Comparison of ENCODE assay signal across 9 cellular contexts in genomic region chr12:78864483-78865296, GRCh38. TPM values are rescaled to one million over a fixed set of nuclear protein-coding genes. Genes with fewer than 3 reads are reported as not detected.
DNase-seq lines count a peak whose midpoint lies in the region; ATAC-seq and TF ChIP-seq lines count a peak whose summit lies in the region.
"Had no signal": no experiment of that assay in that cellular context is flagged by ENCODE, and none has a peak within 500 bp of the region (broad histone marks: within the 10 kb centered on the region; RNA-seq: fewer than 3 reads in every experiment).

TSS of gene SYT1 (plus strand) at chr12:78864774.

- H3K4me3 ChIP-seq in Peyer's patch (peak within 1 kb of the TSS; percentile 26 to 49 (median 40)), esophagus (ENCODE audit: low read depth in 1 of 2, low read length in 2 of 2) (peak within 1 kb of the TSS; percentile 28 to 36), mucosa of descending colon (no peak within 1 kb of the TSS)

- intact Hi-C loops in mucosa of descending colon (cut with DNase I, micrococcal nuclease), result no loop called here

- no peak for ATAC-seq in activated T-cell treated with anti-CD3 and anti-CD28 coated beads, Interleukin-2, amount 50 U/mL, for 72 hours (replicated peaks in 1 of 2)
- peak; percentile 60 for ATAC-seq in mucosa of descending colon

- H3K27me3 ChIP-seq in Peyer's patch (no peaks in the 10 kb centered on the region), esophagus (ENCODE audit: control insufficient read depth in 1 of 2, insufficient read depth in 2 of 2, low read length in 2 of 2) (no peaks in the 10 kb centered on the region)

- peak within 1 kb of the TSS; percentile 51 to 60 for H3K4me3 Mint-ChIP-seq in activated T-cell treated with anti-CD3 and anti-CD28 coated beads, Interleukin-2, amount 50 U/mL, for 72 hours

- in situ Hi-C loops in GM13977 (cut with MboI; ENCODE audit: low pct_unique_long_range_greater_than_20kb, low sequenced_read_pairs, unreplicated experiment), result no loop called here

- peaks cover 0 to 17% (median 0%) of the 10 kb centered on the region in 4 donors for H3K4me1 ChIP-seq in Peyer's patch
- peaks cover 4 to 8% of the 10 kb centered on the region in 2 donors for H3K4me1 ChIP-seq in esophagus (ENCODE audit: control insufficient read depth in 2 of 2, insufficient read depth in 2 of 2, low read length in 1 of 2)
- peaks cover 5% of the 10 kb centered on the region for H3K4me1 ChIP-seq in mucosa of descending colon (ENCODE audit: low read depth)

- DNase-seq in activated T-cell treated with anti-CD3 and anti-CD28 coated beads, Interleukin-2, amount 50 U/mL, for 72 hours, result no peak
- DNase-seq in activated T-cell treated with anti-CD3 and anti-CD28 coated beads, Interleukin-2, amount 50 U/mL, for 1 hour, result no peak
- DNase-seq in HS-27A (ENCODE audit: low read depth) (peak; percentile 42), Peyer's patch (peak; percentile 20 to 50 (median 50)), mucosa of descending colon (peak; percentile 25 to 50 (median 36)), GM13977 (ENCODE audit: low spot score) (no peak), CD1c-positive myeloid dendritic cell (ENCODE audit: extremely low spot score) (no peak)
- DNase-seq: DND-41 had no signal

- no peaks in the 10 kb centered on the region for H3K4me1 Mint-ChIP-seq in activated T-cell treated with anti-CD3 and anti-CD28 coated beads, Interleukin-2, amount 50 U/mL, for 72 hours (ENCODE audit: low read depth)

- H3K36me3 Mint-ChIP-seq in activated T-cell treated with anti-CD3 and anti-CD28 coated beads, Interleukin-2, amount 50 U/mL, for 72 hours (ENCODE audit: insufficient read depth in 2 of 2), result peaks cover 0 to 3% of the 10 kb centered on the region in 2 donors

- H3K27me3 Mint-ChIP-seq in activated T-cell treated with anti-CD3 and anti-CD28 coated beads, Interleukin-2, amount 50 U/mL, for 72 hours (ENCODE audit: low read depth), result peaks cover 27% of the 10 kb centered on the region

- H3K27ac Mint-ChIP-seq in activated T-cell treated with anti-CD3 and anti-CD28 coated beads, Interleukin-2, amount 50 U/mL, for 72 hours, result no peak within 1 kb of the TSS

- no peak for TF ChIP-seq POLR2A in Peyer's patch (IDR thresholded peaks at IDR 0.05)

- H3K27ac ChIP-seq in Peyer's patch, result peak within 1 kb of the TSS in 1 of 4 donors; percentile 5
- no peak within 1 kb of the TSS for H3K27ac ChIP-seq in esophagus (ENCODE audit: low read depth in 2 of 2, low read length in 1 of 2)

- no peaks in the 10 kb centered on the region for H3K9me3 ChIP-seq in Peyer's patch
- H3K9me3 ChIP-seq in esophagus (ENCODE audit: control insufficient read depth in 2 of 2, insufficient read depth in 1 of 2, low read depth in 1 of 2, low read length in 1 of 2), result peaks cover 0 to 3% of the 10 kb centered on the region in 2 donors
- H3K9me3 ChIP-seq in mucosa of descending colon, result no peaks in the 10 kb centered on the region

- no peaks in the 10 kb centered on the region for H3K36me3 ChIP-seq in Peyer's patch
- no peaks in the 10 kb centered on the region for H3K36me3 ChIP-seq in esophagus (ENCODE audit: control insufficient read depth in 2 of 2, insufficient read depth in 2 of 2, low read length in 1 of 2)
- no peaks in the 10 kb centered on the region for H3K36me3 ChIP-seq in mucosa of descending colon (ENCODE audit: low read depth)

- peaks cover 0 to 2% of the 10 kb centered on the region in 2 donors for H3K9me3 Mint-ChIP-seq in activated T-cell treated with anti-CD3 and anti-CD28 coated beads, Interleukin-2, amount 50 U/mL, for 72 hours

- TF ChIP-seq CTCF in Peyer's patch (IDR thresholded peaks at IDR 0.05), result no peak
- no peak for TF ChIP-seq CTCF in mucosa of descending colon (IDR thresholded peaks at IDR 0.05)
- TF ChIP-seq CTCF in GM13977 (IDR thresholded peaks at IDR 0.05; ENCODE audit: extremely low read depth, insufficient read depth, missing control alignments), result no peak

- 3 to 4% methylated on average over 44 of the region's 45 CpGs for WGBS in esophagus, 2 donors

RNA-seq across cellular contexts. Expression of gene SYT1, which starts in this region (rescaled TPM):
- total RNA-seq in activated T-cell treated with anti-CD3 and anti-CD28 coated beads, Interleukin-2, amount 50 U/mL, for 72 hours, result not detected
- total RNA-seq in Peyer's patch (1 to 10 TPM; 1.4 to 4.1 (median 1.8) TPM), mucosa of descending colon (10 to 100 TPM in 1 of 3 donors, 1 to 10 TPM in 2; 1.4 to 11.8 (median 2.0) TPM)
- under 1 TPM; 0.04 to 0.09 TPM for polyA plus RNA-seq in esophagus

Comparison
In these comparisons a context has a peak if more than half of its experiments do, and no peak if none do; other contexts are left out.
1. DNase-seq: peak in HS-27A (single experiment), Peyer's patch (3 of 3) and mucosa of descending colon (3 of 3); none in activated T-cell treated with anti-CD3 and anti-CD28 coated beads, Interleukin-2, amount 50 U/mL, for 72 hours (0 of 2), activated T-cell treated with anti-CD3 and anti-CD28 coated beads, Interleukin-2, amount 50 U/mL, for 1 hour (single experiment), GM13977 (single experiment) and CD1c-positive myeloid dendritic cell (single experiment).